1 cellular context compared by ENCODE assay signal in the genomic region with DNA sequence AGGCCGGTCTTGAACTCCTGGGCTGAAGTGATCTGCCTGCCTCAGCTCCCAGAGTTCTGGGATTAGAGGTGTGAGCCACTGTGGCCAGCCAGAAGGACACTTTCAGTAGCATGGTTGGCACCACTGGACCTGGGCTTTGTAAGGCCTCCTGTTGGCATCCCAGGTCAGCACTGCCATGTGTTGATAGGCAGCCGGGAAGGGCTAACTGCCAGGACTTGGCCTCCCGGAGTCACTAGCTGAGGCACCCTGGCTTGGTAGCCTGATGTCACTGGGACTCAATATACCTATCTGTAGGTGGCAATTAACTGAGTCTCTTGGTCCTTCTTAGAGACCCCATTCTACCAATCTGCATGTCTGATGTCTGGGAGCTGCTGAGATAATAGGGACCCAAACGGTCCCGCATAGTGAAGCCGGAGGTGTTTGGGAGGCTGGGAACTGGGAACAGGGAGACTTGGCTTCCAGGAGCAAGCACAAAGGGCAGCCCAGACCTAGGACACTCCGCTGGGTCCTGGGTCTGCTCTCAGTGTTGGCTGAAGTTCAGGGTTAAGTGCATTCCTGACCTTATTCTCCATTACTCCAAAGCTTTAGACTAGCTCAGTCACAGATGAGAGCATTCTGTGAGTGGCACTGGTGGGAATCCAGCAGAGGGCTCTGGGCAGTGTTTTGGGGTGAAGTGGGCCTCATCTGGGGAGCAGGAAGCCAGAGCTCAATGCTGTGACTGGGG.
TF ChIP-seq lines count a peak whose summit lies in the region.

No MANE protein-coding gene starts in this region.

TF ChIP-seq in HEK293T, 16 proteins besides CTCF, POLR2A, EP300 and RAD21 (continued from another document):
- TF ChIP-seq, protein P1, sequence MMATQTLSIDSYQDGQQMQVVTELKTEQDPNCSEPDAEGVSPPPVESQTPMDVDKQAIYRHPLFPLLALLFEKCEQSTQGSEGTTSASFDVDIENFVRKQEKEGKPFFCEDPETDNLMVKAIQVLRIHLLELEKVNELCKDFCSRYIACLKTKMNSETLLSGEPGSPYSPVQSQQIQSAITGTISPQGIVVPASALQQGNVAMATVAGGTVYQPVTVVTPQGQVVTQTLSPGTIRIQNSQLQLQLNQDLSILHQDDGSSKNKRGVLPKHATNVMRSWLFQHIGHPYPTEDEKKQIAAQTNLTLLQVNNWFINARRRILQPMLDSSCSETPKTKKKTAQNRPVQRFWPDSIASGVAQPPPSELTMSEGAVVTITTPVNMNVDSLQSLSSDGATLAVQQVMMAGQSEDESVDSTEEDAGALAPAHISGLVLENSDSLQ (IDR thresholded peaks at IDR 0.05), result no peak
- TF ChIP-seq ARNT (IDR thresholded peaks at IDR 0.05) (no peak), HDGF (IDR thresholded peaks at IDR 0.05; ENCODE audit: borderline replicate concordance) (no peak), SUZ12 (IDR thresholded peaks at IDR 0.05) (no peak), ZNF384 (IDR thresholded peaks at IDR 0.05) (no peak)
